20 cellular contexts compared by ENCODE assay signal in genomic region chr18:77022556-77022955, GRCh38.
A peak's percentile ranks its signal among the peaks of the same experiment; 100 is the strongest.
DNase-seq lines count a peak whose midpoint lies in the region; ATAC-seq and TF ChIP-seq lines count a peak whose summit lies in the region.
"Had no signal": no experiment of that assay in that cellular context is flagged by ENCODE, and none has a peak within 500 bp of the region (broad histone marks: within the 10 kb centered on the region; RNA-seq: fewer than 3 reads in every experiment).

No MANE protein-coding gene starts in this region.

- no peaks in the 10 kb centered on the region for H3K36me3 Mint-ChIP-seq in natural killer cell
- H3K36me3 Mint-ChIP-seq in natural killer cell treated with Interleukin-12 subunit alpha and Interleukin-12 subunit beta and Interleukin-15 and Interleukin-18, amount 100 ng/mL, for 72 hours, result peaks cover 11% of the 10 kb centered on the region

- H3K27ac Mint-ChIP-seq in natural killer cell, result peak overlapping the region; percentile 82 to 89
- no peak overlapping the region for H3K27ac Mint-ChIP-seq in natural killer cell treated with Interleukin-12 subunit alpha and Interleukin-12 subunit beta and Interleukin-15 and Interleukin-18, amount 100 ng/mL, for 72 hours

- intact Hi-C loops in natural killer cell (cut with micrococcal nuclease), result loop anchor here (5.0 kb wide), 1 partner anchor 35 kb away; no protein-coding TSS in a partner anchor
- intact Hi-C loops in sigmoid colon (cut with DNase I), result no loop called here

- H3K4me3 ChIP-seq in neutrophil (ENCODE audit: low read depth in 1 of 2, low read length in 1 of 2) (no peak overlapping the region), sigmoid colon (no peak overlapping the region)
- H3K4me3 ChIP-seq: HAP-1 had no signal

- H3K36me3 ChIP-seq in neutrophil (peaks cover 87% of the 10 kb centered on the region), sigmoid colon (no peaks in the 10 kb centered on the region)
- H3K36me3 ChIP-seq: BE2C, HAP-1 had no signal

- H3K27me3 ChIP-seq in neutrophil (no peaks in the 10 kb centered on the region), sigmoid colon (no peaks in the 10 kb centered on the region)
- H3K27me3 ChIP-seq: BE2C had no signal

- no peak for TF ChIP-seq POLR2A in sigmoid colon (IDR thresholded peaks at IDR 0.05)

- TF ChIP-seq CTCF in natural killer cell (IDR thresholded peaks at IDR 0.05) (no peak), neutrophil (IDR thresholded peaks at IDR 0.05) (no peak), sigmoid colon (IDR thresholded peaks at IDR 0.05) (no peak)

- no peak overlapping the region for H3K4me3 Mint-ChIP-seq in natural killer cell
- H3K4me3 Mint-ChIP-seq in natural killer cell treated with Interleukin-12 subunit alpha and Interleukin-12 subunit beta and Interleukin-15 and Interleukin-18, amount 100 ng/mL, for 72 hours, result no peak overlapping the region

- DNase-seq in natural killer cell (no peak), globus pallidus (ENCODE audit: low spot score) (peak; percentile 95), COLO668 (lab: John Stamatoyannopoulos, UW; ENCODE audit: unreplicated experiment) (no peak), sigmoid colon (no peak), DMS 273 treated with DMSO at 0.1 percent for 48 hours (lab: John Stamatoyannopoulos, UW) (no peak)
- DNase-seq in natural killer cell treated with Interleukin-12 subunit alpha and Interleukin-12 subunit beta and Interleukin-15 and Interleukin-18, amount 100 ng/mL, for 72 hours (ENCODE audit: low spot score), result no peak
- DNase-seq in stimulated activated naive CD4-positive, alpha-beta T cell (lab: John Stamatoyannopoulos, UW), result no peak
- DNase-seq: BE2C; CD8-positive, alpha-beta memory T cell; DMS153; IMR-90; Kasumi-1; NCI-H1105 treated with DMSO at 0.1 percent for 48 hours; NCI-H187; NCI-H226; NCI-H524 treated with DMSO at 0.1 percent for 48 hours had no signal

- 84 to 87% methylated on average over 5 of the region's 5 CpGs for whole genome bisulfite sequencing in sigmoid colon, 2 donors

- H3K4me1 Mint-ChIP-seq in natural killer cell, result peaks cover 73 to 81% of the 10 kb centered on the region in 2 donors
- peaks cover 59 to 61% of the 10 kb centered on the region in 2 donors for H3K4me1 Mint-ChIP-seq in natural killer cell treated with Interleukin-12 subunit alpha and Interleukin-12 subunit beta and Interleukin-15 and Interleukin-18, amount 100 ng/mL, for 72 hours (ENCODE audit: low read depth in 2 of 2)

- H3K9me3 Mint-ChIP-seq in natural killer cell, result peaks cover 0 to 2% of the 10 kb centered on the region in 2 donors
- H3K9me3 Mint-ChIP-seq in natural killer cell treated with Interleukin-12 subunit alpha and Interleukin-12 subunit beta and Interleukin-15 and Interleukin-18, amount 100 ng/mL, for 72 hours, result peaks cover 6% of the 10 kb centered on the region

- H3K4me1 ChIP-seq in neutrophil (ENCODE audit: control insufficient read depth in 1 of 2, insufficient read depth in 1 of 2, low read depth in 1 of 2, low read length in 1 of 2), result peaks cover 30 to 42% of the 10 kb centered on the region in 2 experiments
- no peaks in the 10 kb centered on the region for H3K4me1 ChIP-seq in sigmoid colon
- H3K4me1 ChIP-seq: BE2C, HAP-1 had no signal

- H3K27ac ChIP-seq in neutrophil (peak overlapping the region; percentile 34), sigmoid colon (no peak overlapping the region)
- H3K27ac ChIP-seq: 22Rv1 had no signal

- ATAC-seq in natural killer cell, result no peak
- ATAC-seq in natural killer cell treated with Interleukin-12 subunit alpha and Interleukin-12 subunit beta and Interleukin-15 and Interleukin-18, amount 100 ng/mL, for 72 hours, result no peak
- ATAC-seq: Panc1 had no signal

- H3K27me3 Mint-ChIP-seq in natural killer cell (ENCODE audit: low read depth in 2 of 2), result no peaks in the 10 kb centered on the region
- H3K27me3 Mint-ChIP-seq in natural killer cell treated with Interleukin-12 subunit alpha and Interleukin-12 subunit beta and Interleukin-15 and Interleukin-18, amount 100 ng/mL, for 72 hours, result no peaks in the 10 kb centered on the region

- no peak for TF ChIP-seq EP300 in sigmoid colon (IDR thresholded peaks at IDR 0.05)

- H3K9me3 ChIP-seq in neutrophil, result no peaks in the 10 kb centered on the region
- no peaks in the 10 kb centered on the region for H3K9me3 ChIP-seq in sigmoid colon
- H3K9me3 ChIP-seq: BE2C, HAP-1 had no signal

Comparison
In these comparisons a context has a peak if more than half of its experiments do, and no peak if none do; other contexts are left out.
1. H3K27ac Mint-ChIP-seq: peak in natural killer cell (2 of 2); none in natural killer cell treated with Interleukin-12 subunit alpha and Interleukin-12 subunit beta and Interleukin-15 and Interleukin-18, amount 100 ng/mL, for 72 hours (0 of 2).